13 cellular contexts compared by ENCODE assay signal in the genomic region with DNA sequence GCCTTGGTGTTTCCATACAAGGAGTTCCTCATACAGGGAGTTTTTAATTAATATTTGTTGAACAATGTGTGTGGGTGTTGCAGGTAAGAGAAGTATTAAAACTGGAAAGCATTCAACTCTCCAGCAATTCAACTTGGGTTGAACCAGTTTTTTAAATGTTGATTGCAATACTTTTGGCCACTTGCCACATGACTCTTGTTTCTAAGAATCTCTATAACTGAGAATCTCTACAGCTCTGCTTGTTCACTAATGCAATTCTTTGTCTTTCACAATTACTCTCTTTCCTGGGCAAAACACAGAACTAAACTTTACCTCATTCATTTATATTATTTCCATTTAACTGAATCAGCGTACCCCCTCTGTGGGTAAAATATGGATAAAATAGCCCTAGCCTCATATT.
DNase-seq lines count a peak whose midpoint lies in the region; ATAC-seq and TF ChIP-seq lines count a peak whose summit lies in the region.
"Had no signal": no experiment of that assay in that cellular context is flagged by ENCODE, and none has a peak within 500 bp of the region (broad histone marks: within the 10 kb centered on the region; RNA-seq: fewer than 3 reads in every experiment).

No MANE protein-coding gene starts in this region.

- 67 to 100% methylated on average over 1 of the region's 1 CpG for WGBS in gastroesophageal sphincter (ENCODE audit: low coverage in 1 of 2), 2 donors

- DNase-seq in AG04449 (ENCODE audit: low read depth, low spot score) = peak; percentile 45
- peak; percentile 10 for DNase-seq in GM03348 (ENCODE audit: low spot score)
- peak; percentile 28 for DNase-seq in amniotic stem cell (lab: John Stamatoyannopoulos, UW)
- no peak for DNase-seq in NCI-H146 (lab: John Stamatoyannopoulos, UW)
- DNase-seq in nucleus accumbens (lab: John Stamatoyannopoulos, UW) = no peak
- DNase-seq in MG63 = no peak
- DNase-seq: foreskin melanocyte, MM.1S, NCI-H526 had no signal

- no peak for TF ChIP-seq POLR2A in gastroesophageal sphincter (IDR thresholded peaks at IDR 0.05)

- H3K27me3 ChIP-seq in gastroesophageal sphincter (no peaks in the 10 kb centered on the region), MG63 (no peaks in the 10 kb centered on the region)
- H3K27me3 ChIP-seq: neural progenitor cell had no signal

- peak overlapping the region in 1 of 4 donors; percentile 17 for H3K27ac ChIP-seq in gastroesophageal sphincter
- H3K27ac ChIP-seq: C4-2B, neural progenitor cell had no signal

- POLR2A ChIA-PET in AG04449 (lab: Yijun Ruan, JAX) = no interaction called here

- H3K4me1 ChIP-seq in gastroesophageal sphincter = peaks cover 0 to 8% (median 0%) of the 10 kb centered on the region in 3 donors
- H3K4me1 ChIP-seq: neural progenitor cell had no signal

- H3K9me3 ChIP-seq in gastroesophageal sphincter (no peaks in the 10 kb centered on the region), MG63 (no peaks in the 10 kb centered on the region)

- CTCF ChIA-PET in AG04449 (lab: Yijun Ruan, JAX) = no interaction called here

- TF ChIP-seq EP300 in gastroesophageal sphincter (IDR thresholded peaks at IDR 0.05) = no peak

- ATAC-seq in gastroesophageal sphincter (peak; percentile 48), GM19328 (IDR thresholded peaks at IDR 0.05; ENCODE audit: unreplicated experiment) (no peak)

- TF ChIP-seq CTCF in AG04449 (IDR thresholded peaks at IDR 0.05; ENCODE audit: insufficient read depth, low read length, missing control alignments) (no peak), gastroesophageal sphincter (IDR thresholded peaks at IDR 0.05) (no peak)

- H3K36me3 ChIP-seq in gastroesophageal sphincter = no peaks in the 10 kb centered on the region
- H3K36me3 ChIP-seq in MG63 = no peaks in the 10 kb centered on the region
- H3K36me3 ChIP-seq: neural progenitor cell had no signal

- no peak overlapping the region for H3K4me3 ChIP-seq in AG04449 (ENCODE audit: low read depth, low read length)
- no peak overlapping the region for H3K4me3 ChIP-seq in gastroesophageal sphincter
- no peak overlapping the region for H3K4me3 ChIP-seq in MG63
- H3K4me3 ChIP-seq: neural progenitor cell had no signal

Comparison
In these comparisons a context has a peak if more than half of its experiments do, and no peak if none do; other contexts are left out.
1. DNase-seq: peak in AG04449 (single experiment), GM03348 (single experiment) and amniotic stem cell (single experiment); none in NCI-H146 (single experiment), nucleus accumbens (0 of 56) and MG63 (single experiment).